8 cellular contexts compared by ENCODE assay signal in genomic region chr10:73096041-73096451, GRCh38. TPM values are rescaled to one million over a fixed set of nuclear protein-coding genes. Genes with fewer than 3 reads are reported as not detected.
DNase-seq lines count a peak whose midpoint lies in the region; ATAC-seq and TF ChIP-seq lines count a peak whose summit lies in the region.

No MANE protein-coding gene starts in this region.

- peaks cover 10% of the 10 kb centered on the region for H3K36me3 Mint-ChIP-seq in activated naive CD8-positive, alpha-beta T cell treated with anti-CD3 and anti-CD28 coated beads, Interleukin-2, amount 10 ng/mL, durations not matched to agents 7 days and 5 days
- no peaks in the 10 kb centered on the region for H3K36me3 Mint-ChIP-seq in progenitor cell of endocrine pancreas (ENCODE audit: insufficient read depth)

- H3K27me3 ChIP-seq in SU-DHL-6 (ENCODE audit: low read length) (no peaks in the 10 kb centered on the region), heart left ventricle (no peaks in the 10 kb centered on the region)

- H3K27me3 Mint-ChIP-seq in activated naive CD8-positive, alpha-beta T cell treated with anti-CD3 and anti-CD28 coated beads, Interleukin-2, amount 10 ng/mL, durations not matched to agents 7 days and 5 days = no peaks in the 10 kb centered on the region
- no peaks in the 10 kb centered on the region for H3K27me3 Mint-ChIP-seq in progenitor cell of endocrine pancreas

- H3K9ac ChIP-seq in SU-DHL-6 (ENCODE audit: low read length) = peak overlapping the region; percentile 88

- H3K4me3 ChIP-seq in SU-DHL-6 (ENCODE audit: insufficient read depth, low read length, poor library complexity, severe bottlenecking) (peak overlapping the region; percentile 64), heart left ventricle (peak overlapping the region; percentile 47 to 93 (median 86)), urinary bladder (ENCODE audit: low read depth, low read length) (peak overlapping the region; percentile 62)

- H3K36me3 ChIP-seq in SU-DHL-6 (ENCODE audit: low read length) (0 out of 2 replicates have a peak, but pooled peaks cover 3% of the 10 kb centered on the region), heart left ventricle (peaks cover 0 to 16% (median 5%) of the 10 kb centered on the region in 9 donors), urinary bladder (ENCODE audit: insufficient read depth) (no peaks in the 10 kb centered on the region)

- peaks cover 0 to 47% (median 22%) of the 10 kb centered on the region in 12 donors for H3K4me1 ChIP-seq in heart left ventricle
- no peaks in the 10 kb centered on the region for H3K4me1 ChIP-seq in urinary bladder (ENCODE audit: insufficient read depth)

- peaks cover 11% of the 10 kb centered on the region; the same call in 1 of the 2 replicates for H4K20me1 ChIP-seq in SU-DHL-6 (ENCODE audit: low read depth, low read length)

- DNase-seq in CD1c-positive myeloid dendritic cell (ENCODE audit: extremely low spot score) (peak; percentile 77), HUDEP-2 (lab: John Stamatoyannopoulos, UW; ENCODE audit: unreplicated experiment in 76 of 76) (peak in 54 of 76 experiments; percentile 12 to 78 (median 38)), heart left ventricle (peak; percentile 65 to 80 (median 75)), progenitor cell of endocrine pancreas (ENCODE audit: low spot score, unreplicated experiment) (peak; percentile 33)
- DNase-seq in activated naive CD8-positive, alpha-beta T cell treated with anti-CD3 and anti-CD28 coated beads, Interleukin-2, amount 10 ng/mL, durations not matched to agents 7 days and 5 days = peak; percentile 79

- peaks cover 31% of the 10 kb centered on the region for H3K4me1 Mint-ChIP-seq in activated naive CD8-positive, alpha-beta T cell treated with anti-CD3 and anti-CD28 coated beads, Interleukin-2, amount 10 ng/mL, durations not matched to agents 7 days and 5 days
- H3K4me1 Mint-ChIP-seq in progenitor cell of endocrine pancreas (ENCODE audit: low read depth) = peaks cover 19% of the 10 kb centered on the region

- ATAC-seq in GM19397 (IDR thresholded peaks at IDR 0.05; ENCODE audit: unreplicated experiment) (peak; percentile 25), heart left ventricle (peak; percentile 39 to 69 (median 56))
- ATAC-seq in activated naive CD8-positive, alpha-beta T cell treated with anti-CD3 and anti-CD28 coated beads, Interleukin-2, amount 10 ng/mL, durations not matched to agents 7 days and 5 days (ENCODE audit: low read depth) = peak; percentile 51

- H3K27ac Mint-ChIP-seq in activated naive CD8-positive, alpha-beta T cell treated with anti-CD3 and anti-CD28 coated beads, Interleukin-2, amount 10 ng/mL, durations not matched to agents 7 days and 5 days = peak overlapping the region; percentile 92
- H3K27ac Mint-ChIP-seq in progenitor cell of endocrine pancreas = peak overlapping the region; percentile 94

- peak overlapping the region; percentile 93 for H2AFZ ChIP-seq in SU-DHL-6 (ENCODE audit: low read depth, low read length, severe bottlenecking)

- TF ChIP-seq POLR2A in heart left ventricle (IDR thresholded peaks at IDR 0.05) = no peak

- POLR2A ChIA-PET in activated naive CD8-positive, alpha-beta T cell treated with anti-CD3 and anti-CD28 coated beads, Interleukin-2, amount 10 ng/mL, durations not matched to agents 7 days and 5 days (lab: Charles Lee) = interaction anchor here (0.7 to 3.8 kb wide), 15 partner anchors 10 to 961 kb away, joined by 3 to 32 read pairs (median 5); partner anchors contain the start of genes CFAP70, CHCHD1, DNAJC9 and ECD

- H3K9me2 ChIP-seq in SU-DHL-6 (replicated peaks; ENCODE audit: insufficient read depth, low read length) = no peaks in the 10 kb centered on the region

- 0 to 1% (median 1%) methylated on average over 29 of the region's 29 CpGs for WGBS in heart left ventricle, 4 donors
- WGBS in urinary bladder = under 1% methylated on average over 29 of the region's 29 CpGs

- peaks cover 19% of the 10 kb centered on the region for H3F3A ChIP-seq in SU-DHL-6 (ENCODE audit: insufficient read depth)

- TF ChIP-seq CTCF in SU-DHL-6 (IDR thresholded peaks at IDR 0.05; ENCODE audit: insufficient read depth, low read length, poor library complexity, severe bottlenecking) (no peak), heart left ventricle (IDR thresholded peaks at IDR 0.05) (no peak), progenitor cell of endocrine pancreas (IDR thresholded peaks at IDR 0.05; ENCODE audit: unreplicated experiment) (no peak)

- peaks cover 51% of the 10 kb centered on the region for H3K79me2 ChIP-seq in SU-DHL-6 (ENCODE audit: insufficient read depth, low read length)

- H3K9me3 Mint-ChIP-seq in activated naive CD8-positive, alpha-beta T cell treated with anti-CD3 and anti-CD28 coated beads, Interleukin-2, amount 10 ng/mL, durations not matched to agents 7 days and 5 days = no peaks in the 10 kb centered on the region
- H3K9me3 Mint-ChIP-seq in progenitor cell of endocrine pancreas (ENCODE audit: low read depth) = no peaks in the 10 kb centered on the region

- intact Hi-C loops in heart left ventricle (cut with DNase I) = loop anchor here in 8 of 10 donors (2.0 to 10.0 kb wide), 7 partner anchors 15 to 741 kb away; partner anchors contain the start of genes ECD (in 3 of the 8), FAM149B1 (in 3 of the 8), NUDT13 (in 3 of the 8) and DNAJB12 (in 1 of the 8)

- H3K27ac ChIP-seq in SU-DHL-6 (ENCODE audit: low read depth, low read length) (peak overlapping the region; percentile 74), heart left ventricle (peak overlapping the region; percentile 90 to 99 (median 97)), urinary bladder (ENCODE audit: low read depth) (peak overlapping the region; percentile 98)

- H3K4me3 Mint-ChIP-seq in activated naive CD8-positive, alpha-beta T cell treated with anti-CD3 and anti-CD28 coated beads, Interleukin-2, amount 10 ng/mL, durations not matched to agents 7 days and 5 days = peak overlapping the region; percentile 91
- H3K4me3 Mint-ChIP-seq in progenitor cell of endocrine pancreas (ENCODE audit: low read depth) = peak overlapping the region; percentile 93

- H3K4me2 ChIP-seq in SU-DHL-6 (ENCODE audit: low read depth, low read length, poor library complexity, severe bottlenecking) = peak overlapping the region; percentile 97

- H3K9me3 ChIP-seq in SU-DHL-6 (ENCODE audit: insufficient read depth, low read length) = no peaks in the 10 kb centered on the region
- H3K9me3 ChIP-seq in heart left ventricle = no peaks in the 10 kb centered on the region

RNA-seq across cellular contexts. Expression of gene P4HA1, which starts 0.6 kb away (rescaled TPM):
- 10 to 100 TPM; 47.3 to 51.2 TPM for total RNA-seq in activated naive CD8-positive, alpha-beta T cell treated with anti-CD3 and anti-CD28 coated beads, Interleukin-2, amount 10 ng/mL, durations not matched to agents 7 days and 5 days
- total RNA-seq in heart left ventricle (10 to 100 TPM; 44.5 to 71.7 (median 54.2) TPM), progenitor cell of endocrine pancreas (25.4 TPM in 2 replicates), urinary bladder (143 TPM)
- polyA plus RNA-seq in heart left ventricle (10 to 100 TPM; 18.0 to 33.6 TPM), urinary bladder (21.5 TPM)

RNA-seq across cellular contexts. Expression of gene NUDT13, which starts 14.2 kb away (rescaled TPM):
- total RNA-seq in activated naive CD8-positive, alpha-beta T cell treated with anti-CD3 and anti-CD28 coated beads, Interleukin-2, amount 10 ng/mL, durations not matched to agents 7 days and 5 days = 1 to 10 TPM; 2.1 to 2.8 TPM
- total RNA-seq in heart left ventricle (1 to 10 TPM; 2.1 to 5.7 (median 3.2) TPM), progenitor cell of endocrine pancreas (3.7 and 3.8 TPM in 2 replicates), urinary bladder (1.3 TPM)
- polyA plus RNA-seq in heart left ventricle (1 to 10 TPM; 1.8 to 5.8 TPM), urinary bladder (2.1 TPM)

Comparison
In these comparisons a context has a peak if more than half of its experiments do, and no peak if none do; other contexts are left out.
1. Peak in every context shown above with its lines: DNase-seq, ATAC-seq, H3K4me3 ChIP-seq and H3K27ac ChIP-seq.